13 cellular contexts compared by ENCODE assay signal in genomic region chr1:93164816-93165215, GRCh38.
"Had no signal": no experiment of that assay in that cellular context is flagged by ENCODE, and none has a peak within 500 bp of the region (broad histone marks: within the 10 kb centered on the region; RNA-seq: fewer than 3 reads in every experiment).

No MANE protein-coding gene starts in this region.

- H3K27me3 Mint-ChIP-seq: activated CD8-positive, alpha-beta memory T cell treated with anti-CD3 and anti-CD28 coated beads, Interleukin-2, amount 10 ng/mL, durations not matched to agents 7 days and 5 days had no signal

- H3K4me3 ChIP-seq: esophagus muscularis mucosa, left lung, neural progenitor cell had no signal

- ATAC-seq: activated CD8-positive, alpha-beta memory T cell treated with anti-CD3 and anti-CD28 coated beads, Interleukin-2, amount 10 ng/mL, durations not matched to agents 7 days and 5 days; activated T-cell treated with anti-CD3 and anti-CD28 coated beads, Interleukin-2, amount 50 U/mL, for 4 hours; foreskin keratinocyte; left lung; SK-N-SH treated with all-trans-retinoic acid at 6 μM for 48 hours; stimulated activated naive CD8-positive, alpha-beta T cell treated with anti-CD3 and anti-CD28 coated beads, Interleukin-15, Interleukin-2, amounts not matched to agents 100 U/mL and 50 U/mL, for 24 hours had no signal

- H3K27ac ChIP-seq: esophagus muscularis mucosa, foreskin keratinocyte, neural progenitor cell, parathyroid adenoma had no signal

- H3K4me3 Mint-ChIP-seq: activated CD8-positive, alpha-beta memory T cell treated with anti-CD3 and anti-CD28 coated beads, Interleukin-2, amount 10 ng/mL, durations not matched to agents 7 days and 5 days; activated T-cell treated with anti-CD3 and anti-CD28 coated beads, Interleukin-2, amount 50 U/mL, for 4 hours; neural progenitor cell had no signal

- H3K27ac Mint-ChIP-seq: activated CD8-positive, alpha-beta memory T cell treated with anti-CD3 and anti-CD28 coated beads, Interleukin-2, amount 10 ng/mL, durations not matched to agents 7 days and 5 days; neural progenitor cell had no signal

- H3K9me3 ChIP-seq: esophagus muscularis mucosa, left lung had no signal

- H3K27me3 ChIP-seq: esophagus muscularis mucosa, foreskin keratinocyte, left lung, neural progenitor cell had no signal

- H3K4me1 Mint-ChIP-seq: neural progenitor cell had no signal

- H3K4me1 ChIP-seq: foreskin keratinocyte, neural progenitor cell, parathyroid adenoma had no signal

- DNase-seq: activated CD4-positive, alpha-beta T cell treated with anti-CD3 and anti-CD28 coated beads, Interleukin-2, amount 50 U/mL, for 1 hour; activated CD8-positive, alpha-beta memory T cell treated with anti-CD3 and anti-CD28 coated beads, Interleukin-2, amount 10 ng/mL, durations not matched to agents 7 days and 5 days; activated naive CD4-positive, alpha-beta T cell; activated T-cell treated with anti-CD3 and anti-CD28 coated beads, Interleukin-2, amount 50 U/mL, for 4 hours; foreskin keratinocyte; left lung; stimulated activated CD4-positive, alpha-beta T cell treated with anti-CD3 and anti-CD28 coated beads, Interleukin-1b, Interleukin-23, amount 100 ng/mL, for 48 hours; stimulated activated naive CD8-positive, alpha-beta T cell treated with anti-CD3 and anti-CD28 coated beads, Interleukin-15, Interleukin-2, amounts not matched to agents 100 U/mL and 50 U/mL, for 24 hours; T-helper 2 cell had no signal
